21 cellular contexts compared by ENCODE assay signal in the genomic region with DNA sequence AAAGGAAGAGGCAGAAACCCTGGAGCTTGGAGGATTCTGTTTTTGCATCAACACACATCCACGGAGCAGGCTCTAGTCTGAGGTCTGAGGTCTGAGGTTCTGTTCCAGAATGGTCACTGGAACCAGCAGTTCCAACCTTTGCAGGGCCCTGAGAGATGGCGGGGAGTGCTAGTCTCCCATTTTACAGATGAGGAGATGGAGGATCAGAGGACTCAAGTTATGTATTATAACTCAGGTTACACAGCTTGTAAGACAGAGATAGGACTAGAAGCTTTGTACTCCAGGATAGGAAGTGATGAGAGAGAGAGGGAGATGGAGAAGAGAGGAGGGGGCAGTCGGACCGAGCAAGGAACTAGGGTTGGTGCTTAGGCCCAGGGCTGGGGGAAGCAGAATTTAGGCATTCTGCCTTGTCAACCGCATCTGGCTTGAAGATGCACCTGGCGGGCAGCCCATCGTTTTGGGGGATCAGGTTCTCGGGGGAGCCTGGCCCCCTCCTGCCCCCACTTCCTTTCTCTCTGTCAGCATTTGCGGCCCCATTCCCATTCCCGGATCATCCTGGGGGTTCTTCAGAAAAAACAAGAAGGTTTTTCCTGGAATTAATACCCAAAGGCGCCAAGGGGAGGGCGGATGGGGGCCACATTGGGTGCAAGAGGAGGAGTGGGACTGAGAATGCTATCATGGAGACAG. TPM values are rescaled to one million over a fixed set of nuclear protein-coding genes. Genes with fewer than 3 reads are reported as not detected.
A peak's percentile ranks its signal among the peaks of the same experiment; 100 is the strongest.
DNase-seq lines count a peak whose midpoint lies in the region; ATAC-seq, FAIRE-seq and TF ChIP-seq lines count a peak whose summit lies in the region.
"Had no signal": no experiment of that assay in that cellular context is flagged by ENCODE, and none has a peak within 500 bp of the region (broad histone marks: within the 10 kb centered on the region; RNA-seq: fewer than 3 reads in every experiment).

No MANE protein-coding gene starts in this region.

- H3K4me2 ChIP-seq in BLaER1 = peak overlapping the region; percentile 71
- H3K4me2 ChIP-seq in fibroblast of lung (ENCODE audit: extremely low read depth, insufficient read depth, low read length) = no peak overlapping the region

- H3K9ac ChIP-seq in BLaER1 = no peak overlapping the region
- peak overlapping the region; percentile 50 for H3K9ac ChIP-seq in fibroblast of lung (ENCODE audit: insufficient read depth, low read length)

- no peaks in the 10 kb centered on the region for H3K9me3 Mint-ChIP-seq in osteocyte (ENCODE audit: unreplicated experiment)
- H3K9me3 Mint-ChIP-seq: activated CD4-positive, alpha-beta T cell treated with anti-CD3 and anti-CD28 coated beads, Interleukin-2, amount 10 ng/mL, durations not matched to agents 24 days and 14 days; CD8-positive, alpha-beta memory T cell had no signal

- H4K20me1 ChIP-seq in BLaER1 (no peaks in the 10 kb centered on the region), fibroblast of lung (ENCODE audit: control insufficient read depth, extremely low read depth, insufficient read depth, low read length) (no peaks in the 10 kb centered on the region)

- H3K4me1 ChIP-seq in BLaER1 = peaks cover 54% of the 10 kb centered on the region
- peaks cover 35% of the 10 kb centered on the region for H3K4me1 ChIP-seq in RWPE2 (ENCODE audit: insufficient read depth, poor library complexity, severe bottlenecking)
- peaks cover 73% of the 10 kb centered on the region for H3K4me1 ChIP-seq in fibroblast of lung (ENCODE audit: control insufficient read depth, extremely low read depth, insufficient read depth, low read length)

- H3K4me1 Mint-ChIP-seq in osteocyte (ENCODE audit: unreplicated experiment) = peaks cover 97% of the 10 kb centered on the region

- H3K27me3 Mint-ChIP-seq in osteocyte (ENCODE audit: unreplicated experiment) = no peaks in the 10 kb centered on the region

- H3K4me3 ChIP-seq in BLaER1 = no peak overlapping the region
- H3K4me3 ChIP-seq in RWPE2 (ENCODE audit: severe bottlenecking) = no peak overlapping the region
- H3K4me3 ChIP-seq in fibroblast of lung (replicated peaks in 1 of 4; ENCODE audit: control extremely low read depth in 1 of 4, insufficient read depth in 1 of 4, low read depth in 3 of 4, low read length in 4 of 4) = no peak overlapping the region
- H3K4me3 ChIP-seq: GM12878 had no signal

- H3K27ac Mint-ChIP-seq in osteocyte (ENCODE audit: unreplicated experiment) = peak overlapping the region; percentile 98
- H3K27ac Mint-ChIP-seq: CD8-positive, alpha-beta memory T cell had no signal

- peaks cover 75% of the 10 kb centered on the region for H3K79me2 ChIP-seq in fibroblast of lung (ENCODE audit: control insufficient read depth, insufficient read depth, low read length)

- ATAC-seq in RWPE2 (ENCODE audit: low read depth) = no peak

- H3K27me3 ChIP-seq in BLaER1 (peaks cover 47% of the 10 kb centered on the region), RWPE2 (ENCODE audit: insufficient read depth, poor library complexity, severe bottlenecking) (no peaks in the 10 kb centered on the region), fibroblast of lung (ENCODE audit: control insufficient read depth, insufficient read depth, low read length) (no peaks in the 10 kb centered on the region)

- H2AFZ ChIP-seq in fibroblast of lung (ENCODE audit: low read length) = no peak overlapping the region

- no peak for TF ChIP-seq CTCF in RWPE2 (IDR thresholded peaks at IDR 0.05; ENCODE audit: poor library complexity, severe bottlenecking)
- TF ChIP-seq CTCF in fibroblast of lung (conservative IDR thresholded peaks at IDR 0.05 in 1 of 2, IDR thresholded peaks at IDR 0.05 in 1 of 2; ENCODE audit: low read depth in 1 of 2, low read length in 2 of 2) = no peak
- no peak for TF ChIP-seq CTCF in osteocyte (IDR thresholded peaks at IDR 0.05)
- no peak for TF ChIP-seq CTCF in D721Med (IDR thresholded peaks at IDR 0.05; ENCODE audit: insufficient read depth, missing control alignments)

- H3K4me3 Mint-ChIP-seq in osteocyte (ENCODE audit: unreplicated experiment) = no peak overlapping the region
- H3K4me3 Mint-ChIP-seq: activated CD4-positive, alpha-beta T cell treated with anti-CD3 and anti-CD28 coated beads, Interleukin-2, amount 10 ng/mL, durations not matched to agents 24 days and 14 days; CD8-positive, alpha-beta memory T cell had no signal

- no peak for FAIRE-seq in D721Med (lab: Jason Lieb, UNC)
- FAIRE-seq: GM12878 had no signal

- H3K36me3 ChIP-seq in BLaER1 (no peaks in the 10 kb centered on the region), RWPE2 (ENCODE audit: low read depth) (no peaks in the 10 kb centered on the region), fibroblast of lung (ENCODE audit: control insufficient read depth, insufficient read depth, low read length) (peaks cover 4% of the 10 kb centered on the region)
- H3K36me3 ChIP-seq: gastroesophageal sphincter, neutrophil had no signal

- no peak for DNase-seq in RWPE2 (ENCODE audit: low spot score)
- DNase-seq in fibroblast of lung (ENCODE audit: low read depth in 2 of 2) = no peak
- DNase-seq in osteocyte (ENCODE audit: extremely low spot score, unreplicated experiment) = no peak
- DNase-seq in NCI-H1694 (lab: John Stamatoyannopoulos, UW) = no peak
- DNase-seq in D721Med (ENCODE audit: insufficient read length, low spot score) = no peak
- DNase-seq in glomerular visceral epithelial cell (ENCODE audit: extremely low spot score) = no peak
- DNase-seq in stimulated activated CD4-positive, alpha-beta T cell treated with anti-CD3 and anti-CD28 coated beads, Interleukin-12 subunit alpha, Interleukin-12 subunit beta, amount 100 ng/mL, for 4 hours = no peak
- DNase-seq: CD8-positive, alpha-beta memory T cell; erythroblast; NCI-H1105; NCI-H510A treated with DMSO at 0.1 percent for 48 hours; retina had no signal

- no peaks in the 10 kb centered on the region for H3K36me3 Mint-ChIP-seq in osteocyte (ENCODE audit: unreplicated experiment)

- H3K27ac ChIP-seq in BLaER1 (no peak overlapping the region), RWPE2 (ENCODE audit: poor library complexity, severe bottlenecking) (peak overlapping the region; percentile 97), fibroblast of lung (ENCODE audit: insufficient read depth, low read length) (peak overlapping the region; percentile 95)
- H3K27ac ChIP-seq: neutrophil had no signal

- H3K9me3 ChIP-seq in BLaER1 = no peaks in the 10 kb centered on the region
- no peaks in the 10 kb centered on the region for H3K9me3 ChIP-seq in RWPE2 (ENCODE audit: severe bottlenecking)
- H3K9me3 ChIP-seq in fibroblast of lung (ENCODE audit: control insufficient read depth, insufficient read depth, low read depth, low read length) = no peaks in the 10 kb centered on the region
- H3K9me3 ChIP-seq: gastroesophageal sphincter, neutrophil had no signal

RNA-seq across cellular contexts. Expression of a gene that starts 5.6 kb away (rescaled TPM):
- total RNA-seq in fibroblast of lung = 2.3 and 2.6 TPM in 2 replicates
- 13.5 and 41.5 TPM in 2 replicates for polyA plus RNA-seq in fibroblast of lung
- 15.5 and 55.2 TPM in 2 replicates for polyA plus RNA-seq in fibroblast of lung (2012)
- polyA minus RNA-seq in fibroblast of lung (ENCODE audit: low replicate concordance) = 27.7 and 69.9 TPM in 2 replicates
- total RNA-seq in osteocyte = 27.4 and 28.2 TPM in 2 replicates
- total RNA-seq: CD8-positive, alpha-beta memory T cell; GM12878 had no signal
- polyA plus RNA-seq: CD8-positive, alpha-beta memory T cell; GM12878 had no signal

RNA-seq across cellular contexts. Expression of a gene that starts 21.3 kb away (rescaled TPM):
- total RNA-seq in fibroblast of lung (not detected in 2 replicates), osteocyte (0.18 and 0.35 TPM in 2 replicates)
- polyA plus RNA-seq in fibroblast of lung = 0.16 and 1.8 TPM in 2 replicates
- polyA plus RNA-seq in fibroblast of lung (2012) = 0.15 and 3.1 TPM in 2 replicates
- polyA minus RNA-seq in fibroblast of lung (ENCODE audit: low replicate concordance) = 0.30 and 0.35 TPM in 2 replicates
- total RNA-seq: activated CD4-positive, alpha-beta T cell treated with anti-CD3 and anti-CD28 coated beads, Interleukin-2, amount 10 ng/mL, durations not matched to agents 24 days and 14 days; CD8-positive, alpha-beta memory T cell; GM12878; HT1080; left lobe of liver; T-helper 1 cell treated with Interleukin-12 subunit alpha and Interleukin-12 subunit beta and Interleukin-4 antibody, amounts not matched to agents 30 ng/mL and 1 ng/mL, for 36 hours had no signal
- polyA plus RNA-seq: CD8-positive, alpha-beta memory T cell; GM12878 had no signal

RNA-seq across cellular contexts. Expression of a gene that starts 38.4 kb away (rescaled TPM):
- not detected in 2 replicates for total RNA-seq in fibroblast of lung
- not detected in 2 replicates for polyA plus RNA-seq in fibroblast of lung
- not detected in 2 replicates for polyA plus RNA-seq in fibroblast of lung (2012)
- not detected in 2 replicates for polyA minus RNA-seq in fibroblast of lung (ENCODE audit: low replicate concordance)
- total RNA-seq in osteocyte = not detected in 2 replicates
- total RNA-seq: dermis microvascular lymphatic vessel endothelial cell, left lobe of liver had no signal
- polyA plus RNA-seq: CD8-positive, alpha-beta memory T cell had no signal

RNA-seq across cellular contexts. Expression of a gene that starts 40.2 kb away (rescaled TPM):
- total RNA-seq in fibroblast of lung (not detected in 2 replicates), osteocyte (0.08 and 0.21 TPM in 2 replicates)
- not detected in 2 replicates for polyA plus RNA-seq in fibroblast of lung
- not detected in 2 replicates for polyA plus RNA-seq in fibroblast of lung (2012)
- not detected in 2 replicates for polyA minus RNA-seq in fibroblast of lung (ENCODE audit: low replicate concordance)
- total RNA-seq: dermis microvascular lymphatic vessel endothelial cell, GM12878, HT1080, left lobe of liver had no signal
- polyA plus RNA-seq: CD8-positive, alpha-beta memory T cell had no signal
